ENCODE assay signal across 9 cellular contexts in the genomic region with DNA sequence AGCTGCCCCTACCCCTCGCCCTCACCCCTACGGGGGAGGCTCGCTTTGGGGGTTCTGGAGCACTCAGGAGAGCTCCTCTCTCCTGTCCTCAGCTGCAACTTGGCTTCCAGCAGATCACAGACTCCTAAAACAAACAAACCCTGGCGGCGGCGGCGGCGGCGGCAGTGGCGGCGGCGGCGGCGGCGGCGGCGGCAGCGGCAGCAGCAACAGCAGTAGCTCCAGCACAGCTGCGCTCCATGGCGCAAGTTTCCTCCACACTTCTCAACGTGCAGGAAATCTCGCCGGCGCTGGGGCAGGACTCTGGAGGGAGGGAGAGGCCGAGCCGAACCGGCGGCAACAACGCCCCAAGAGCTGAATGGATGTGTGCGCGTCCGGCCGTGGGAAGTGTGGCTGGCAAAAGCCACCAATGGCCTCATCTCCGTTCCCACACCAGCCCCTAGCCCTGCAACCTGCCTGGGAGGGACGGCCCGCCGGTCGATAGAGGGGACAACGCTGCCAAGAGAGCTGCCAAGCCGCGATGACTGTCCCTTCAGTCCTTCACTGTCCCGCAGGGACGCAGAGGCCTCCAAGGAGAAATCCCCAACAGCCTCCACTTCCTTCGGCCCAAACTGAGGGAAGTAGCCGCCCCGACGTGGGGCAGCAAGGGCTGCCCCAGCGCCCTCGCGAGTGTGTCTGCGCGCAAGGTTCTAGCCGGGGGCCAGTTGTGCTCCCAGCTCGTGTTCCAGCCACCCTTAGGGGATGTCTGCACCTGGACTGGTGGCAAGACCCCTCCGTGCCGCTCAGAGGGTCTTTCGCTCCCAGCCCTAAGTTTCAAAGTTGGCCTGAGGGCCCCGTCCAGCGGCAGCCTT. TPM values are rescaled to one million over a fixed set of nuclear protein-coding genes. Genes with fewer than 3 reads are reported as not detected.
DNase-seq lines count a peak whose midpoint lies in the region; ATAC-seq and TF ChIP-seq lines count a peak whose summit lies in the region.
"Had no signal": no experiment of that assay in that cellular context is flagged by ENCODE, and none has a peak within 500 bp of the region (broad histone marks: within the 10 kb centered on the region; RNA-seq: fewer than 3 reads in every experiment).

No MANE protein-coding gene starts in this region.

- H3K27ac ChIP-seq in right cardiac atrium (ENCODE audit: low read length) (peak overlapping the region; percentile 71), gastrocnemius medialis (peak overlapping the region; percentile 23 to 37 (median 26))

- H3K4me3 Mint-ChIP-seq in WTC11 (peak overlapping the region; percentile 81), T-helper 17 cell (no peak overlapping the region)
- H3K4me3 Mint-ChIP-seq in activated T-helper 2 cell treated with anti-CD3 and anti-CD28 coated beads, Interferon-gamma antibody, Interleukin-2, Interleukin-4, amounts not matched to agents 10 μg/mL and 5 μg/mL and 100 μg/mL, durations not matched to agents 14 hours and 24 hours and 36 hours (ENCODE audit: low read depth): no peak overlapping the region

- POLR2A ChIA-PET in WTC11 (lab: Charles Lee): interaction anchor here (0.6 kb wide), 1 partner anchor 665 kb away, joined by 4 read pairs; no protein-coding TSS in a partner anchor

- peaks cover 6% of the 10 kb centered on the region; the same call in 1 of the 2 replicates for H3K27me3 Mint-ChIP-seq in WTC11 (ENCODE audit: low read depth)
- H3K27me3 Mint-ChIP-seq in T-helper 17 cell: peaks cover 33% of the 10 kb centered on the region
- peaks cover 35% of the 10 kb centered on the region for H3K27me3 Mint-ChIP-seq in activated T-helper 2 cell treated with anti-CD3 and anti-CD28 coated beads, Interferon-gamma antibody, Interleukin-2, Interleukin-4, amounts not matched to agents 10 μg/mL and 5 μg/mL and 100 μg/mL, durations not matched to agents 14 hours and 24 hours and 36 hours (ENCODE audit: low read depth)

- H3K27me3 ChIP-seq in H7 (ENCODE audit: control insufficient read depth, insufficient read depth, low read length) (no peaks in the 10 kb centered on the region), right cardiac atrium (ENCODE audit: control insufficient read depth, insufficient read depth) (no peaks in the 10 kb centered on the region), gastrocnemius medialis (peaks cover 0 to 14% (median 6%) of the 10 kb centered on the region in 3 donors)

- H3K9me3 ChIP-seq in right cardiac atrium (ENCODE audit: control insufficient read depth, low read length): no peaks in the 10 kb centered on the region
- H3K9me3 ChIP-seq in gastrocnemius medialis: no peaks in the 10 kb centered on the region
- H3K9me3 ChIP-seq in T-helper 17 cell (ENCODE audit: control insufficient read depth, low read length, poor library complexity, severe bottlenecking): no peaks in the 10 kb centered on the region

- peak overlapping the region; percentile 75 for H3K4me3 ChIP-seq in H7 (ENCODE audit: insufficient read depth, low read depth, low read length)
- H3K4me3 ChIP-seq in right cardiac atrium (ENCODE audit: low read length): peak overlapping the region; percentile 57
- peak overlapping the region; percentile 32 to 53 (median 45) for H3K4me3 ChIP-seq in gastrocnemius medialis

- H3K27ac Mint-ChIP-seq in WTC11 (no peak overlapping the region), T-helper 17 cell (no peak overlapping the region)
- H3K27ac Mint-ChIP-seq in activated T-helper 2 cell treated with anti-CD3 and anti-CD28 coated beads, Interferon-gamma antibody, Interleukin-2, Interleukin-4, amounts not matched to agents 10 μg/mL and 5 μg/mL and 100 μg/mL, durations not matched to agents 14 hours and 24 hours and 36 hours: no peak overlapping the region
- H3K27ac Mint-ChIP-seq: memory B cell had no signal

- ATAC-seq in WTC11 (0 out of 2 replicates have a peak, but pooled peaks have one; percentile 4), right cardiac atrium (peak; percentile 81 to 85), gastrocnemius medialis (no peak), T-helper 17 cell (no peak)

- H3K36me3 Mint-ChIP-seq in WTC11 (no peaks in the 10 kb centered on the region; the same call in 1 of the 2 replicates), T-helper 17 cell (ENCODE audit: low read depth) (peaks cover 3% of the 10 kb centered on the region)
- no peaks in the 10 kb centered on the region for H3K36me3 Mint-ChIP-seq in activated T-helper 2 cell treated with anti-CD3 and anti-CD28 coated beads, Interferon-gamma antibody, Interleukin-2, Interleukin-4, amounts not matched to agents 10 μg/mL and 5 μg/mL and 100 μg/mL, durations not matched to agents 14 hours and 24 hours and 36 hours (ENCODE audit: low read depth)
- H3K36me3 Mint-ChIP-seq: memory B cell had no signal

- DNase-seq in H7 (peak; percentile 57), WTC11 (ENCODE audit: low spot score) (peak; percentile 28), right cardiac atrium (peak; percentile 54 to 81 (median 73)), gastrocnemius medialis (no peak), T-helper 17 cell (no peak), pons (ENCODE audit: low spot score) (no peak), NCI-H146 treated with DMSO at 0.1 percent for 48 hours (lab: John Stamatoyannopoulos, UW; ENCODE audit: unreplicated experiment) (no peak)
- no peak for DNase-seq in activated T-helper 2 cell treated with anti-CD3 and anti-CD28 coated beads, Interferon-gamma antibody, Interleukin-2, Interleukin-4, amounts not matched to agents 10 μg/mL and 5 μg/mL and 100 μg/mL, durations not matched to agents 14 hours and 24 hours and 36 hours (ENCODE audit: low spot score)

- CTCF ChIA-PET in WTC11 (lab: Charles Lee): interaction anchor here (0.6 to 0.9 kb wide), 2 partner anchors 43 to 112 kb away, joined by 3 to 4 read pairs; no protein-coding TSS in a partner anchor

- in situ Hi-C loops in gastrocnemius medialis (cut with MboI; ENCODE audit: low sequenced_read_pairs in 4 of 4): no loop called here

- H3K4me1 Mint-ChIP-seq in WTC11: peaks cover 24% of the 10 kb centered on the region
- no peaks in the 10 kb centered on the region for H3K4me1 Mint-ChIP-seq in T-helper 17 cell
- H3K4me1 Mint-ChIP-seq in activated T-helper 2 cell treated with anti-CD3 and anti-CD28 coated beads, Interferon-gamma antibody, Interleukin-2, Interleukin-4, amounts not matched to agents 10 μg/mL and 5 μg/mL and 100 μg/mL, durations not matched to agents 14 hours and 24 hours and 36 hours (ENCODE audit: low read depth): peaks cover 5% of the 10 kb centered on the region

- peaks cover 3% of the 10 kb centered on the region for H3K4me1 ChIP-seq in right cardiac atrium (ENCODE audit: control insufficient read depth, insufficient read depth, low read length)
- no peaks in the 10 kb centered on the region for H3K4me1 ChIP-seq in gastrocnemius medialis

- no peak for TF ChIP-seq POLR2A in gastrocnemius medialis (IDR thresholded peaks at IDR 0.05)

- intact Hi-C loops in right cardiac atrium (cut with DNase I): loop anchor here in 1 of 4 donors (10.0 kb wide), 1 partner anchor 68 kb away; no protein-coding TSS in a partner anchor
- intact Hi-C loops in gastrocnemius medialis (cut with DNase I; ENCODE audit: low total_unique reads): no loop called here
- intact Hi-C loops in activated T-helper 2 cell treated with anti-CD3 and anti-CD28 coated beads, Interferon-gamma antibody, Interleukin-2, Interleukin-4, amounts not matched to agents 10 μg/mL and 5 μg/mL and 100 μg/mL, durations not matched to agents 14 hours and 24 hours and 36 hours (cut with micrococcal nuclease): no loop called here

- WGBS in right cardiac atrium: under 1% methylated on average over 59 of the region's 59 CpGs

- no peaks in the 10 kb centered on the region for H3K36me3 ChIP-seq in H7 (replicated peaks; ENCODE audit: control insufficient read depth, insufficient read depth, low read length)
- no peaks in the 10 kb centered on the region for H3K36me3 ChIP-seq in gastrocnemius medialis

- TF ChIP-seq CTCF in WTC11 (IDR thresholded peaks at IDR 0.05) (no peak), gastrocnemius medialis (IDR thresholded peaks at IDR 0.05 in 4 of 5, conservative IDR thresholded peaks at IDR 0.05 in 1 of 5) (no peak)

- no peaks in the 10 kb centered on the region for H3K9me3 Mint-ChIP-seq in WTC11
- no peaks in the 10 kb centered on the region for H3K9me3 Mint-ChIP-seq in activated T-helper 2 cell treated with anti-CD3 and anti-CD28 coated beads, Interferon-gamma antibody, Interleukin-2, Interleukin-4, amounts not matched to agents 10 μg/mL and 5 μg/mL and 100 μg/mL, durations not matched to agents 14 hours and 24 hours and 36 hours

TF ChIP-seq in WTC11, 78 proteins besides CTCF, POLR2A, EP300 and RAD21:
- no peak for TF ChIP-seq CREM (CRISPR knock-in tag; IDR thresholded peaks at IDR 0.05)
- no peak for TF ChIP-seq EMX1 (CRISPR knock-in tag; IDR thresholded peaks at IDR 0.05)
- TF ChIP-seq GRHL2 (CRISPR knock-in tag; IDR thresholded peaks at IDR 0.05; ENCODE audit: insufficient replicate concordance, severe bottlenecking): no peak
- 0 out of 2 replicates have a peak, but pooled peaks have one; percentile 26 for TF ChIP-seq ZNF263 (CRISPR knock-in tag; IDR thresholded peaks at IDR 0.05; ENCODE audit: low read depth)

RNA-seq across cellular contexts. Expression of a gene that starts 0.8 kb away (rescaled TPM):
- total RNA-seq in H7 (2014; rRNA removed; shearing (Covaris generic)): 9.7 and 10.2 TPM in 2 replicates
- total RNA-seq in WTC11 (2021): 3.4 to 7.1 TPM (median 3.5 TPM) in 3 replicates
- total RNA-seq in right cardiac atrium: 10 to 100 TPM in 2 of 4 donors, 1 to 10 TPM in 2; 6.2 to 12.9 (median 10.1) TPM
- 6.3 TPM for polyA plus RNA-seq in right cardiac atrium
- 1 to 10 TPM; 3.8 to 6.1 (median 4.5) TPM for total RNA-seq in gastrocnemius medialis
- 1 to 10 TPM in 1 of 2 donors, under 1 TPM in 1; 0.02 to 1.6 TPM for total RNA-seq in T-helper 17 cell
- not detected in 2 replicates for total RNA-seq in activated T-helper 2 cell treated with anti-CD3 and anti-CD28 coated beads, Interferon-gamma antibody, Interleukin-2, Interleukin-4, amounts not matched to agents 10 μg/mL and 5 μg/mL and 100 μg/mL, durations not matched to agents 14 hours and 24 hours and 36 hours

Comparison
In these comparisons a context has a peak if more than half of its experiments do, and no peak if none do; other contexts are left out.
1. DNase-seq: peak in H7 (single experiment), WTC11 (single experiment) and right cardiac atrium (3 of 3); none in gastrocnemius medialis (0 of 2), T-helper 17 cell (0 of 3), activated T-helper 2 cell treated with anti-CD3 and anti-CD28 coated beads, Interferon-gamma antibody, Interleukin-2, Interleukin-4, amounts not matched to agents 10 μg/mL and 5 μg/mL and 100 μg/mL, durations not matched to agents 14 hours and 24 hours and 36 hours (single experiment), pons (single experiment) and NCI-H146 treated with DMSO at 0.1 percent for 48 hours (single experiment).
2. ATAC-seq: peak in WTC11 (single experiment) and right cardiac atrium (2 of 2); none in gastrocnemius medialis (0 of 2) and T-helper 17 cell (single experiment).
3. Peak in every context shown above with its lines, with median percentiles within 50 percentile points of each other: H3K4me3 ChIP-seq.